Comparison of ENCODE assay signal across 13 cellular contexts in genomic region chr16:741986-742629, GRCh38. TPM values are rescaled to one million over a fixed set of nuclear protein-coding genes. Genes with fewer than 3 reads are reported as not detected.
DNase-seq lines count a peak whose midpoint lies in the region; ATAC-seq and TF ChIP-seq lines count a peak whose summit lies in the region.
"Had no signal": no experiment of that assay in that cellular context is flagged by ENCODE, and none has a peak within 500 bp of the region (broad histone marks: within the 10 kb centered on the region; RNA-seq: fewer than 3 reads in every experiment).

No MANE protein-coding gene starts in this region.

- CTCF ChIA-PET in WTC11 (lab: Charles Lee): interaction anchor here (1.7 to 3.8 kb wide), 9 partner anchors 19 to 63 kb away, joined by 6 to 28 read pairs (median 15); partner anchors contain the start of genes ANTKMT, CHTF18, METRN and MSLN
- CTCF ChIA-PET in A673 (lab: Charles Lee): interaction anchor here (0.6 kb wide), 1 partner anchor 23 kb away, joined by 8 read pairs; no protein-coding TSS in a partner anchor

- POLR2A ChIA-PET in WTC11 (lab: Charles Lee) (interaction anchor here (1.8 kb wide), 1 partner anchor 21 kb away, joined by 10 read pairs; the partner anchor contains the start of gene ANTKMT), A673 (lab: Charles Lee; ENCODE audit: low non-redundant PET) (no interaction called here)

- no peak overlapping the region for H3K27ac Mint-ChIP-seq in stimulated activated naive CD8-positive, alpha-beta T cell treated with anti-CD3 and anti-CD28 coated beads, Interleukin-15, Interleukin-2, amounts not matched to agents 100 ng/mL and 50 ng/mL, for 24 hours
- no peak overlapping the region for H3K27ac Mint-ChIP-seq in WTC11
- no peak overlapping the region for H3K27ac Mint-ChIP-seq in memory B cell

- ATAC-seq in stimulated activated naive CD8-positive, alpha-beta T cell treated with anti-CD3 and anti-CD28 coated beads, Interleukin-15, Interleukin-2, amounts not matched to agents 100 U/mL and 50 U/mL, for 24 hours: no peak
- ATAC-seq in WTC11 (no peak), memory B cell (ENCODE audit: low read depth) (no peak), GM19351 (IDR thresholded peaks at IDR 0.05; ENCODE audit: unreplicated experiment) (no peak)

- no peaks in the 10 kb centered on the region for H3K27me3 ChIP-seq in A673 (replicated peaks; ENCODE audit: insufficient read depth, low read depth, low read length, poor library complexity)
- H3K27me3 ChIP-seq: vagina had no signal

- DNase-seq in stimulated activated naive CD8-positive, alpha-beta T cell treated with anti-CD3 and anti-CD28 coated beads, Interleukin-15, Interleukin-2, amounts not matched to agents 100 U/mL and 50 U/mL, for 24 hours: no peak
- DNase-seq in WTC11 (ENCODE audit: low spot score): no peak
- no peak for DNase-seq in memory B cell (ENCODE audit: low spot score in 2 of 2)
- no peak for DNase-seq in KBM-7
- DNase-seq in NCI-H82 treated with DMSO at 0.1 percent for 48 hours (lab: John Stamatoyannopoulos, UW; ENCODE audit: unreplicated experiment): no peak
- no peak for DNase-seq in A673 (ENCODE audit: low spot score)
- DNase-seq: activated gamma-delta T cell treated with Interleukin-2 at 50 U/mL for 16 hours, islet precursor cell, SK-N-SH had no signal

- H3K27me3 Mint-ChIP-seq in stimulated activated naive CD8-positive, alpha-beta T cell treated with anti-CD3 and anti-CD28 coated beads, Interleukin-15, Interleukin-2, amounts not matched to agents 100 ng/mL and 50 ng/mL, for 24 hours: no peaks in the 10 kb centered on the region
- no peaks in the 10 kb centered on the region for H3K27me3 Mint-ChIP-seq in WTC11 (ENCODE audit: low read depth)
- no peaks in the 10 kb centered on the region for H3K27me3 Mint-ChIP-seq in memory B cell

- TF ChIP-seq CTCF in WTC11 (IDR thresholded peaks at IDR 0.05): no peak
- no peak for TF ChIP-seq CTCF in A673 (conservative IDR thresholded peaks at IDR 0.05; ENCODE audit: low read depth, low read length)

- no peaks in the 10 kb centered on the region for H3K9me3 ChIP-seq in A673 (ENCODE audit: low read depth, low read length, poor library complexity, severe bottlenecking)
- H3K9me3 ChIP-seq: SK-N-SH, vagina had no signal

- no peak overlapping the region for H3K4me3 ChIP-seq in A673 (ENCODE audit: low read depth, low read length, poor library complexity, severe bottlenecking)

- intact Hi-C loops in A673 (cut with micrococcal nuclease; ENCODE audit: unreplicated experiment): no loop called here

- H3K4me1 Mint-ChIP-seq in stimulated activated naive CD8-positive, alpha-beta T cell treated with anti-CD3 and anti-CD28 coated beads, Interleukin-15, Interleukin-2, amounts not matched to agents 100 ng/mL and 50 ng/mL, for 24 hours (ENCODE audit: low read depth): peaks cover 16% of the 10 kb centered on the region
- H3K4me1 Mint-ChIP-seq in WTC11 (peaks cover 16% of the 10 kb centered on the region), memory B cell (peaks cover 12% of the 10 kb centered on the region)

- no peak overlapping the region for H3K27ac ChIP-seq in A673 (ENCODE audit: low read depth, low read length, poor library complexity, severe bottlenecking)
- H3K27ac ChIP-seq: vagina had no signal

- H3K4me3 Mint-ChIP-seq in stimulated activated naive CD8-positive, alpha-beta T cell treated with anti-CD3 and anti-CD28 coated beads, Interleukin-15, Interleukin-2, amounts not matched to agents 100 ng/mL and 50 ng/mL, for 24 hours: peak overlapping the region; percentile 80
- H3K4me3 Mint-ChIP-seq in WTC11: peak overlapping the region; percentile 79
- H3K4me3 Mint-ChIP-seq in memory B cell: peak overlapping the region; percentile 77

- peaks cover 7% of the 10 kb centered on the region for H3K36me3 Mint-ChIP-seq in stimulated activated naive CD8-positive, alpha-beta T cell treated with anti-CD3 and anti-CD28 coated beads, Interleukin-15, Interleukin-2, amounts not matched to agents 100 ng/mL and 50 ng/mL, for 24 hours (ENCODE audit: low read depth)
- H3K36me3 Mint-ChIP-seq in WTC11 (peaks cover 5% of the 10 kb centered on the region; the same call in 1 of the 2 replicates), memory B cell (peaks cover 3% of the 10 kb centered on the region)

- peaks cover 6% of the 10 kb centered on the region for H3K36me3 ChIP-seq in A673 (ENCODE audit: insufficient read depth, low read length, poor library complexity, severe bottlenecking)

- peaks cover 5% of the 10 kb centered on the region for H3K4me1 ChIP-seq in A673 (ENCODE audit: insufficient read depth, low read length, poor library complexity, severe bottlenecking)

- in situ Hi-C loops in KBM-7 (cut with MboI; ENCODE audit: low pct_unique_long_range_greater_than_20kb, low sequenced_read_pairs): no loop called here

- no peaks in the 10 kb centered on the region for H3K9me3 Mint-ChIP-seq in stimulated activated naive CD8-positive, alpha-beta T cell treated with anti-CD3 and anti-CD28 coated beads, Interleukin-15, Interleukin-2, amounts not matched to agents 100 ng/mL and 50 ng/mL, for 24 hours
- H3K9me3 Mint-ChIP-seq in WTC11 (no peaks in the 10 kb centered on the region), memory B cell (no peaks in the 10 kb centered on the region)

- no TSS peak for BruUV-seq in A673 (replicated peaks; lab: Mats Ljungman, UMichigan)

TF ChIP-seq in WTC11, 78 proteins besides CTCF, POLR2A, EP300 and RAD21:
- TF ChIP-seq TEAD4 (CRISPR knock-in tag; IDR thresholded peaks at IDR 0.05): no peak
- no peak for TF ChIP-seq TP53 (CRISPR knock-in tag; IDR thresholded peaks at IDR 0.05)
- no peak for TF ChIP-seq ZNF532 (CRISPR knock-in tag; IDR thresholded peaks at IDR 0.05; ENCODE audit: borderline replicate concordance)
- no peak for TF ChIP-seq MAX (CRISPR knock-in tag; IDR thresholded peaks at IDR 0.05)
- TF ChIP-seq SOX15 (CRISPR knock-in tag; IDR thresholded peaks at IDR 0.05): no peak
- no peak for TF ChIP-seq NR3C1 (CRISPR knock-in tag; conservative IDR thresholded peaks at IDR 0.05; ENCODE audit: low read depth)
TF ChIP-seq in WTC11: peak in this region for 0.

RNA-seq across cellular contexts. Expression of gene CIAO3, which starts 1.3 kb away (rescaled TPM):
- 32.8 to 50.9 TPM (median 32.8 TPM) in 3 replicates for total RNA-seq in WTC11 (2021)
- 48.4 and 50.0 TPM in 2 replicates for total RNA-seq in A673 (2021)

RNA-seq across cellular contexts. Expression of gene HAGHL, which starts 15.2 kb away (rescaled TPM):
- total RNA-seq in WTC11 (2021) (38.4 to 41.7 TPM (median 39.4 TPM) in 3 replicates), A673 (2021) (2.5 and 3.5 TPM in 2 replicates)

RNA-seq across cellular contexts. Expression of gene CCDC78, which starts 15.9 kb away (rescaled TPM):
- total RNA-seq in WTC11 (2021) (19.4 to 20.8 TPM (median 20.2 TPM) in 3 replicates), A673 (2021) (0.28 and 1.4 TPM in 2 replicates)

RNA-seq across cellular contexts. Expression of gene MSLN, which starts 18.4 kb away (rescaled TPM):
- 0.20 to 0.55 TPM (median 0.46 TPM) in 3 replicates for total RNA-seq in WTC11 (2021)
- not detected in 2 replicates for total RNA-seq in A673 (2021)
- total RNA-seq: pulmonary artery endothelial cell, vagina had no signal

RNA-seq across cellular contexts. Expression of gene ANTKMT, which starts 21.2 kb away (rescaled TPM):
- total RNA-seq in WTC11 (2021): 40.6 to 43.1 TPM (median 43.0 TPM) in 3 replicates
- total RNA-seq in A673 (2021): 21.2 and 26.0 TPM in 2 replicates
